In genomic region chr11:61555051-61555969, GRCh38 we compare ENCODE assay signal across 11 cellular contexts. TPM values are rescaled to one million over a fixed set of nuclear protein-coding genes. Genes with fewer than 3 reads are reported as not detected.
DNase-seq lines count a peak whose midpoint lies in the region; ATAC-seq, FAIRE-seq and TF ChIP-seq lines count a peak whose summit lies in the region.
"Had no signal": no experiment of that assay in that cellular context is flagged by ENCODE, and none has a peak within 500 bp of the region (broad histone marks: within the 10 kb centered on the region; RNA-seq: fewer than 3 reads in every experiment).

No MANE protein-coding gene starts in this region.

- no peak overlapping the region for H3K4me3 ChIP-seq in CD8-positive, alpha-beta T cell (ENCODE audit: low read depth, low read length)
- H3K4me3 ChIP-seq in astrocyte (ENCODE audit: insufficient read depth, low read depth, low read length) = no peak overlapping the region

- TF ChIP-seq CTCF in CD8-positive, alpha-beta T cell (IDR thresholded peaks at IDR 0.05) = no peak
- TF ChIP-seq CTCF in LNCAP (IDR thresholded peaks at IDR 0.05) (peak; percentile 31; the same call in 1 of the 2 replicates), astrocyte (IDR thresholded peaks at IDR 0.05; ENCODE audit: insufficient read depth, low read depth, low read length) (no peak)

- no peak overlapping the region for H3K27ac Mint-ChIP-seq in CD8-positive, alpha-beta T cell
- H3K27ac Mint-ChIP-seq in astrocyte (ENCODE audit: unreplicated experiment) = no peak overlapping the region

- no peaks in the 10 kb centered on the region for H3K9me3 Mint-ChIP-seq in CD8-positive, alpha-beta T cell
- peaks cover 4% of the 10 kb centered on the region for H3K9me3 Mint-ChIP-seq in astrocyte (ENCODE audit: unreplicated experiment)

- no peaks in the 10 kb centered on the region for H3K9me3 ChIP-seq in CD8-positive, alpha-beta T cell (ENCODE audit: low read length)
- H3K9me3 ChIP-seq in astrocyte (ENCODE audit: insufficient read depth, low read depth, low read length) = no peaks in the 10 kb centered on the region

- POLR2A ChIA-PET in CD8-positive, alpha-beta T cell (lab: Charles Lee) = no interaction called here

- ATAC-seq in CD8-positive, alpha-beta T cell = peak; percentile 36
- ATAC-seq in left colon = no peak
- ATAC-seq in GM21529 (IDR thresholded peaks at IDR 0.05; ENCODE audit: unreplicated experiment) = no peak
- ATAC-seq in GM19324 (IDR thresholded peaks at IDR 0.05; ENCODE audit: low FRiP score, unreplicated experiment) = no peak
- ATAC-seq in HG03280 (IDR thresholded peaks at IDR 0.05; ENCODE audit: unreplicated experiment) = no peak

- no peak for FAIRE-seq in astrocyte (lab: Jason Lieb, UNC)

- intact Hi-C loops in CD8-positive, alpha-beta T cell (cut with DNase I, micrococcal nuclease) = no loop called here
- intact Hi-C loops in left colon (cut with DNase I, micrococcal nuclease) = no loop called here

- H3K4me3 Mint-ChIP-seq in CD8-positive, alpha-beta T cell = no peak overlapping the region
- no peak overlapping the region for H3K4me3 Mint-ChIP-seq in astrocyte (ENCODE audit: unreplicated experiment)

- CTCF ChIA-PET in CD8-positive, alpha-beta T cell (lab: Charles Lee) = no interaction called here

- H3K27me3 ChIP-seq in CD8-positive, alpha-beta T cell (ENCODE audit: insufficient read depth, low read length) = peaks cover 17% of the 10 kb centered on the region
- peaks cover 57% of the 10 kb centered on the region for H3K27me3 ChIP-seq in astrocyte (ENCODE audit: insufficient read depth, low read length)

- no peaks in the 10 kb centered on the region for H3K4me1 ChIP-seq in CD8-positive, alpha-beta T cell (ENCODE audit: insufficient read depth, low read length)
- peaks cover 8% of the 10 kb centered on the region for H3K4me1 ChIP-seq in astrocyte (ENCODE audit: insufficient read depth, low read length)

- H2AFZ ChIP-seq in astrocyte (ENCODE audit: low read depth, low read length) = no peak overlapping the region

- H3K36me3 ChIP-seq in CD8-positive, alpha-beta T cell (ENCODE audit: insufficient read depth, low read length) = no peaks in the 10 kb centered on the region
- H3K36me3 ChIP-seq in astrocyte (ENCODE audit: insufficient read depth, low read length) = no peaks in the 10 kb centered on the region

- no peak overlapping the region for H3K27ac ChIP-seq in CD8-positive, alpha-beta T cell (ENCODE audit: low read depth, low read length)
- H3K27ac ChIP-seq in astrocyte (ENCODE audit: low read depth, low read length) = no peak overlapping the region

- H3K27me3 Mint-ChIP-seq in CD8-positive, alpha-beta T cell (ENCODE audit: low read depth) = peaks cover 61% of the 10 kb centered on the region
- peaks cover 79% of the 10 kb centered on the region for H3K27me3 Mint-ChIP-seq in astrocyte (ENCODE audit: low read depth, unreplicated experiment)

- H3K4me1 Mint-ChIP-seq in CD8-positive, alpha-beta T cell (ENCODE audit: low read depth) = peaks cover 10% of the 10 kb centered on the region
- peaks cover 15% of the 10 kb centered on the region for H3K4me1 Mint-ChIP-seq in astrocyte (ENCODE audit: low read depth, unreplicated experiment)

- H4K20me1 ChIP-seq in astrocyte (ENCODE audit: insufficient read depth, low read length) = peaks cover 7% of the 10 kb centered on the region

- peak overlapping the region; percentile 18 for H3K4me2 ChIP-seq in astrocyte (ENCODE audit: low read length)

- H3K79me2 ChIP-seq in astrocyte (ENCODE audit: insufficient read depth, low read length) = no peaks in the 10 kb centered on the region

- no peak for DNase-seq in CD8-positive, alpha-beta T cell
- DNase-seq in astrocyte (ENCODE audit: low read depth) (no peak), islet precursor cell (peak; percentile 67), left colon (no peak)
- DNase-seq: activated CD4-positive, alpha-beta T cell treated with anti-CD3 and anti-CD28 coated beads, Interleukin-2, amount 50 U/mL, for 48 hours; DMS79 treated with DMSO at 0.1 percent for 48 hours; Right ventricle myocardium superior had no signal

- H3K36me3 Mint-ChIP-seq in CD8-positive, alpha-beta T cell = no peaks in the 10 kb centered on the region
- peaks cover 2% of the 10 kb centered on the region for H3K36me3 Mint-ChIP-seq in astrocyte (ENCODE audit: low read depth, unreplicated experiment)

- H3K9ac ChIP-seq in astrocyte (ENCODE audit: low read length) = no peak overlapping the region

RNA-seq across cellular contexts. Expression of gene SYT7, which starts 25.6 kb away (rescaled TPM):
- not detected for total RNA-seq in CD8-positive, alpha-beta T cell
- total RNA-seq in astrocyte = 3.7 and 3.8 TPM in 2 replicates
- 10 to 100 TPM; 18.6 to 24.1 TPM for total RNA-seq in left colon

RNA-seq across cellular contexts. Expression of gene LRRC10B, which starts 46.8 kb away (rescaled TPM):
- total RNA-seq in CD8-positive, alpha-beta T cell = not detected
- total RNA-seq in astrocyte (0.09 and 0.12 TPM in 2 replicates), left colon (under 1 TPM; 0.61 to 0.75 TPM)
